Comparison of ENCODE assay signal across 14 cellular contexts in genomic region chr10:92901819-92902234, GRCh38. TPM values are rescaled to one million over a fixed set of nuclear protein-coding genes. Genes with fewer than 3 reads are reported as not detected.
DNase-seq lines count a peak whose midpoint lies in the region; ATAC-seq and TF ChIP-seq lines count a peak whose summit lies in the region.
"Had no signal": no experiment of that assay in that cellular context is flagged by ENCODE, and none has a peak within 500 bp of the region (broad histone marks: within the 10 kb centered on the region; RNA-seq: fewer than 3 reads in every experiment).

No MANE protein-coding gene starts in this region.

- H3K36me3 ChIP-seq in CD8-positive, alpha-beta memory T cell (ENCODE audit: insufficient read depth, low read length), result no peaks in the 10 kb centered on the region
- H3K36me3 ChIP-seq in mucosa of descending colon (ENCODE audit: low read depth) (no peaks in the 10 kb centered on the region), ovary (no peaks in the 10 kb centered on the region)

- peaks cover 16 to 26% (median 18%) of the 10 kb centered on the region in 3 donors for H3K4me1 Mint-ChIP-seq in CD8-positive, alpha-beta memory T cell

- 93 to 97% (median 96%) methylated on average over 3 of the region's 3 CpGs for WGBS in ovary, 3 donors

- no peak overlapping the region for H3K4me3 ChIP-seq in CD8-positive, alpha-beta memory T cell (ENCODE audit: low read length)
- H3K4me3 ChIP-seq in mucosa of descending colon (no peak overlapping the region), ovary (no peak overlapping the region)
- H3K4me3 ChIP-seq: lower lobe of right lung had no signal

- intact Hi-C loops in mucosa of descending colon (cut with DNase I, micrococcal nuclease), result no loop called here
- intact Hi-C loops in ovary (cut with DNase I), result no loop called here

- peaks cover 7 to 22% (median 13%) of the 10 kb centered on the region in 3 donors for H3K36me3 Mint-ChIP-seq in CD8-positive, alpha-beta memory T cell

- H3K9me3 ChIP-seq in CD8-positive, alpha-beta memory T cell (ENCODE audit: low read length), result no peaks in the 10 kb centered on the region
- no peaks in the 10 kb centered on the region for H3K9me3 ChIP-seq in mucosa of descending colon
- no peaks in the 10 kb centered on the region for H3K9me3 ChIP-seq in ovary
- H3K9me3 ChIP-seq: lower lobe of right lung, neutrophil had no signal

- peak; percentile 7 to 79 (median 57) for DNase-seq in CD8-positive, alpha-beta memory T cell
- DNase-seq in GM13977 (ENCODE audit: low spot score) (peak; percentile 6), mucosa of descending colon (peak in 1 of 3 donors; percentile 12), ovary (no peak), NCI-H524 treated with DMSO at 0.1 percent for 48 hours (lab: John Stamatoyannopoulos, UW) (no peak), HK-2 (ENCODE audit: unreplicated experiment) (no peak)
- DNase-seq in activated CD4-positive, alpha-beta T cell treated with anti-CD3 and anti-CD28 coated beads, Interleukin-2, amount 50 U/mL, for 1 hour, result peak; percentile 15
- DNase-seq: activated CD4-positive, alpha-beta memory T cell treated with anti-CD3 and anti-CD28 coated beads, Interleukin-2, amount 10 ng/mL, durations not matched to agents 7 days and 5 days; dermis blood vessel endothelial cell; lower lobe of right lung; NCI-H1105; NCI-H446 had no signal

- POLR2A ChIA-PET in CD8-positive, alpha-beta memory T cell (lab: Charles Lee), result interaction anchor here (0.6 to 1.0 kb wide), 4 partner anchors 54 to 213 kb away, joined by 3 to 8 read pairs (median 4); no protein-coding TSS in a partner anchor

- peaks cover 15% of the 10 kb centered on the region for H3K4me1 ChIP-seq in CD8-positive, alpha-beta memory T cell (ENCODE audit: insufficient read depth, low read length)
- no peaks in the 10 kb centered on the region for H3K4me1 ChIP-seq in mucosa of descending colon (ENCODE audit: low read depth)
- H3K4me1 ChIP-seq in ovary (ENCODE audit: insufficient read depth), result no peaks in the 10 kb centered on the region
- H3K4me1 ChIP-seq: lower lobe of right lung had no signal

- H3K27ac ChIP-seq in CD8-positive, alpha-beta memory T cell (ENCODE audit: low read depth, low read length), result no peak overlapping the region
- H3K27ac ChIP-seq in ovary, result no peak overlapping the region
- H3K27ac ChIP-seq: lower lobe of right lung, neutrophil had no signal

- peaks cover 0 to 2% (median 0%) of the 10 kb centered on the region in 5 donors for H3K9me3 Mint-ChIP-seq in CD8-positive, alpha-beta memory T cell
- H3K9me3 Mint-ChIP-seq: activated CD4-positive, alpha-beta memory T cell treated with anti-CD3 and anti-CD28 coated beads, Interleukin-2, amount 10 ng/mL, durations not matched to agents 7 days and 5 days had no signal

- peaks cover 0 to 4% of the 10 kb centered on the region in 2 donors for H3K27me3 Mint-ChIP-seq in CD8-positive, alpha-beta memory T cell
- H3K27me3 Mint-ChIP-seq: activated CD4-positive, alpha-beta memory T cell treated with anti-CD3 and anti-CD28 coated beads, Interleukin-2, amount 10 ng/mL, durations not matched to agents 7 days and 5 days had no signal

- peak; percentile 74 for ATAC-seq in mucosa of descending colon
- ATAC-seq: lower lobe of right lung, SK-N-SH treated with all-trans-retinoic acid at 6 μM for 48 hours had no signal

- TF ChIP-seq EP300 in ovary (IDR thresholded peaks at IDR 0.05), result no peak

- TF ChIP-seq CTCF in GM13977 (IDR thresholded peaks at IDR 0.05; ENCODE audit: extremely low read depth, insufficient read depth, missing control alignments) (no peak), mucosa of descending colon (IDR thresholded peaks at IDR 0.05) (no peak), ovary (IDR thresholded peaks at IDR 0.05) (no peak)

- TF ChIP-seq POLR2A in ovary (IDR thresholded peaks at IDR 0.05), result no peak

- in situ Hi-C loops in GM13977 (cut with MboI; ENCODE audit: low pct_unique_long_range_greater_than_20kb, low sequenced_read_pairs, unreplicated experiment), result no loop called here

- no peaks in the 10 kb centered on the region for H3K27me3 ChIP-seq in CD8-positive, alpha-beta memory T cell (ENCODE audit: insufficient read depth, low read length, poor library complexity, severe bottlenecking)
- no peaks in the 10 kb centered on the region for H3K27me3 ChIP-seq in ovary
- H3K27me3 ChIP-seq: neutrophil had no signal

- H3K4me3 Mint-ChIP-seq in CD8-positive, alpha-beta memory T cell, result peak overlapping the region; percentile 78 to 93 (median 83)
- H3K4me3 Mint-ChIP-seq: activated CD4-positive, alpha-beta memory T cell treated with anti-CD3 and anti-CD28 coated beads, Interleukin-2, amount 10 ng/mL, durations not matched to agents 7 days and 5 days had no signal

- CTCF ChIA-PET in CD8-positive, alpha-beta memory T cell (lab: Charles Lee), result interaction anchor here (0.8 to 1.5 kb wide), 3 partner anchors 10 to 63 kb away, joined by 3 to 5 read pairs (median 3); no protein-coding TSS in a partner anchor

- peak overlapping the region; percentile 47 to 94 (median 86) for H3K27ac Mint-ChIP-seq in CD8-positive, alpha-beta memory T cell
- H3K27ac Mint-ChIP-seq: activated CD4-positive, alpha-beta memory T cell treated with anti-CD3 and anti-CD28 coated beads, Interleukin-2, amount 10 ng/mL, durations not matched to agents 7 days and 5 days had no signal

RNA-seq across cellular contexts. Expression of gene EXOC6, which starts 53.5 kb away (rescaled TPM):
- 10 to 100 TPM; 10.6 to 10.9 TPM for total RNA-seq in CD8-positive, alpha-beta memory T cell
- 7.3 TPM for polyA plus RNA-seq in CD8-positive, alpha-beta memory T cell
- total RNA-seq in mucosa of descending colon, result 10 to 100 TPM; 12.7 to 13.9 (median 13.1) TPM
- total RNA-seq in ovary, result 10 to 100 TPM in 3 of 7 donors, 1 to 10 TPM in 4; 7.2 to 12.8 (median 9.7) TPM
- polyA plus RNA-seq in ovary, result 10 to 100 TPM in 1 of 2 donors, 1 to 10 TPM in 1; 6.2 to 10.7 TPM

Comparison
In these comparisons a context has a peak if more than half of its experiments do, and no peak if none do; other contexts are left out.
1. DNase-seq: peak in CD8-positive, alpha-beta memory T cell (5 of 5), GM13977 (single experiment) and activated CD4-positive, alpha-beta T cell treated with anti-CD3 and anti-CD28 coated beads, Interleukin-2, amount 50 U/mL, for 1 hour (single experiment); none in ovary (0 of 5), NCI-H524 treated with DMSO at 0.1 percent for 48 hours (single experiment) and HK-2 (single experiment).